Comparison of ENCODE assay signal across 1 cellular context in genomic region chr1:92441316-92442311, GRCh38.
TF ChIP-seq lines count a peak whose summit lies in the region.

No MANE protein-coding gene starts in this region.

TF ChIP-seq in HepG2, 621 proteins besides CTCF, POLR2A, EP300 and RAD21 (continued from another document and continues in another):
- peak; percentile 77; the same call in 1 of the 2 replicates for TF ChIP-seq SKIL (CRISPR knock-in tag; IDR thresholded peaks at IDR 0.05; ENCODE audit: borderline replicate concordance)
- TF ChIP-seq NPAS2 (CRISPR knock-in tag; IDR thresholded peaks at IDR 0.05; ENCODE audit: borderline replicate concordance): no peak
- peak; percentile 61; the same call in 1 of the 2 replicates for TF ChIP-seq NFIC (IDR thresholded peaks at IDR 0.05; ENCODE audit: low read length)
- peak; percentile 53; the same call in 1 of the 2 replicates for TF ChIP-seq HNF1B (CRISPR knock-in tag; IDR thresholded peaks at IDR 0.05)
- peak; percentile 79 for TF ChIP-seq ZNF580 (CRISPR knock-in tag; IDR thresholded peaks at IDR 0.05; ENCODE audit: borderline replicate concordance, low read depth)
- TF ChIP-seq ZNF253 (CRISPR knock-in tag; IDR thresholded peaks at IDR 0.05; ENCODE audit: borderline replicate concordance): peak; percentile 87; the same call in 1 of the 2 replicates
- TF ChIP-seq RARA (CRISPR knock-in tag; IDR thresholded peaks at IDR 0.05): peak; percentile 60
- TF ChIP-seq TOPORS (CRISPR knock-in tag; IDR thresholded peaks at IDR 0.05): peak; percentile 58
- peak; percentile 89; the same call in 1 of the 2 replicates for TF ChIP-seq ZZZ3 (CRISPR knock-in tag; IDR thresholded peaks at IDR 0.05; ENCODE audit: borderline replicate concordance)
- peak; percentile 91 for TF ChIP-seq ZNF143 (CRISPR knock-in tag; IDR thresholded peaks at IDR 0.05)
- 0 out of 2 replicates have a peak, but pooled peaks have one; percentile 40 for TF ChIP-seq ZBTB44 (CRISPR knock-in tag; IDR thresholded peaks at IDR 0.05)
- peak; percentile 60; the same call in 1 of the 2 replicates for TF ChIP-seq ZBTB26 (CRISPR knock-in tag; IDR thresholded peaks at IDR 0.05; ENCODE audit: borderline replicate concordance)
- peak; percentile 95 for TF ChIP-seq ZNF503 (CRISPR knock-in tag; IDR thresholded peaks at IDR 0.05)
- peak; percentile 92 for TF ChIP-seq HDAC2 (CRISPR knock-in tag; IDR thresholded peaks at IDR 0.05)
- peak; percentile 26 for TF ChIP-seq YY1 (IDR thresholded peaks at IDR 0.05; ENCODE audit: insufficient read depth, insufficient replicate concordance, low read depth, low read length)
- 0 out of 2 replicates have a peak, but pooled peaks have one; percentile 75 for TF ChIP-seq THAP9 (CRISPR knock-in tag; IDR thresholded peaks at IDR 0.05; ENCODE audit: borderline replicate concordance)
- TF ChIP-seq ZNF788 (CRISPR knock-in tag; IDR thresholded peaks at IDR 0.05; ENCODE audit: borderline replicate concordance): peak; percentile 94
- peak; percentile 81 for TF ChIP-seq TARDBP (CRISPR knock-in tag; IDR thresholded peaks at IDR 0.05)
- TF ChIP-seq DR1 (CRISPR knock-in tag; IDR thresholded peaks at IDR 0.05): peak; percentile 66; the same call in 1 of the 2 replicates
- TF ChIP-seq ZNF563 (CRISPR knock-in tag; IDR thresholded peaks at IDR 0.05): peak; percentile 62; the same call in 1 of the 2 replicates
- TF ChIP-seq REST (IDR thresholded peaks at IDR 0.05; ENCODE audit: borderline replicate concordance in 1 of 2, low read depth in 1 of 2, low read length in 2 of 2): peak in 1 of 2 experiments; percentile 32; a peak in 1 of 4 replicates
- peak; percentile 65 for TF ChIP-seq MED1 (CRISPR knock-in tag; IDR thresholded peaks at IDR 0.05)
- TF ChIP-seq PHF20 (CRISPR knock-in tag; IDR thresholded peaks at IDR 0.05): peak; percentile 91
- peak; percentile 98 for TF ChIP-seq ZNF687 (CRISPR knock-in tag; IDR thresholded peaks at IDR 0.05)
- TF ChIP-seq ZC3H13 (CRISPR knock-in tag; IDR thresholded peaks at IDR 0.05): no peak
- peak; percentile 91 for TF ChIP-seq ISL2 (CRISPR knock-in tag; IDR thresholded peaks at IDR 0.05)
- TF ChIP-seq SOX13 (IDR thresholded peaks at IDR 0.05): no peak
- TF ChIP-seq SOX13 (CRISPR knock-in tag; conservative IDR thresholded peaks at IDR 0.05 in 1 of 2, IDR thresholded peaks at IDR 0.05 in 1 of 2): peak in 1 of 2 experiments; percentile 88; a peak in 2 of 4 replicates
- peak; percentile 98 for TF ChIP-seq HMG20B (CRISPR knock-in tag; conservative IDR thresholded peaks at IDR 0.05)
- peak; percentile 87; the same call in 1 of the 2 replicates for TF ChIP-seq ZNF296 (CRISPR knock-in tag; conservative IDR thresholded peaks at IDR 0.05)
- TF ChIP-seq YEATS2 (CRISPR knock-in tag; IDR thresholded peaks at IDR 0.05; ENCODE audit: borderline replicate concordance): peak; percentile 87
- TF ChIP-seq ONECUT2 (CRISPR knock-in tag; IDR thresholded peaks at IDR 0.05): peak; percentile 94
- peak; percentile 90 for TF ChIP-seq HMG20A (CRISPR knock-in tag; IDR thresholded peaks at IDR 0.05; ENCODE audit: borderline replicate concordance)
- peak; percentile 99 for TF ChIP-seq PHF8 (CRISPR knock-in tag; IDR thresholded peaks at IDR 0.05)
- TF ChIP-seq MAFK (conservative IDR thresholded peaks at IDR 0.05 in 1 of 2, IDR thresholded peaks at IDR 0.05 in 1 of 2; ENCODE audit: low read length in 2 of 2): peak; percentile 50 to 65
- TF ChIP-seq MAX (IDR thresholded peaks at IDR 0.05): peak; percentile 91
- peak in 1 of 2 experiments; percentile 90; a peak in 2 of 4 replicates for TF ChIP-seq KLF16 (CRISPR knock-in tag; IDR thresholded peaks at IDR 0.05)
- no peak for TF ChIP-seq SCMH1 (CRISPR knock-in tag; IDR thresholded peaks at IDR 0.05; ENCODE audit: borderline replicate concordance)
- TF ChIP-seq SMYD3 (CRISPR knock-in tag; IDR thresholded peaks at IDR 0.05): peak; percentile 76; the same call in 1 of the 2 replicates
